In genomic region chr4:13261486-13262257, GRCh38 we compare ENCODE assay signal across 22 cellular contexts.
"Had no signal": no experiment of that assay in that cellular context is flagged by ENCODE, and none has a peak within 500 bp of the region (broad histone marks: within the 10 kb centered on the region; RNA-seq: fewer than 3 reads in every experiment).

No MANE protein-coding gene starts in this region.

- DNase-seq: activated CD4-positive, alpha-beta T cell treated with anti-CD3 and anti-CD28 coated beads for 48 hours; activated CD8-positive, alpha-beta memory T cell treated with anti-CD3 and anti-CD28 coated beads, Interleukin-2, amount 50 U/mL, for 4 hours; activated CD8-positive, alpha-beta T cell treated with anti-CD3 and anti-CD28 coated beads, Interleukin-2, amount 10 ng/mL, durations not matched to agents 7 days and 5 days; activated effector memory CD4-positive, alpha-beta T cell treated with anti-CD3 and anti-CD28 coated beads, Interleukin-2, amount 50 U/mL, for 16 hours; activated T-cell treated with anti-CD3 and anti-CD28 coated beads, Interleukin-2, amount 50 U/mL, for 48 hours; body of pancreas; caudate nucleus; hippocampal formation; kidney; left ventricle myocardium inferior; posterior cingulate gyrus; retina; stimulated activated CD4-positive, alpha-beta T cell treated with anti-CD3 and anti-CD28 coated beads, Interleukin-2, amount 100 ng/mL, for 48 hours; T-helper 17 cell; thyroid gland; uterus had no signal

- H3K9me3 ChIP-seq: body of pancreas, esophagus muscularis mucosa, left ventricle myocardium inferior, neutrophil, thyroid gland, uterus had no signal

- H3K4me1 ChIP-seq: body of pancreas, esophagus muscularis mucosa, left ventricle myocardium inferior, thyroid gland, uterus had no signal

- H3K27me3 ChIP-seq: body of pancreas, esophagus muscularis mucosa, neutrophil, thyroid gland, uterus had no signal

- H3K27me3 Mint-ChIP-seq: memory B cell; stimulated activated memory B cell treated with anti-CD40 and anti-IgM and Interleukin-4, amounts not matched to agents 10 μg/mL and 1 μg/mL and 100 μg/mL, for 72 hours; T-helper 17 cell had no signal

- ATAC-seq: activated CD8-positive, alpha-beta T cell treated with anti-CD3 and anti-CD28 coated beads, Interleukin-2, amount 10 ng/mL, durations not matched to agents 7 days and 5 days; activated naive CD4-positive, alpha-beta T cell treated with anti-CD3 and anti-CD28 coated beads, Interleukin-2, amount 50 U/mL, for 72 hours; body of pancreas; stimulated activated memory B cell treated with anti-CD40 and anti-IgM and Interleukin-4, amounts not matched to agents 10 μg/mL and 1 μg/mL and 100 μg/mL, for 72 hours; T-helper 17 cell had no signal

- H3K27ac Mint-ChIP-seq: activated CD8-positive, alpha-beta T cell treated with anti-CD3 and anti-CD28 coated beads, Interleukin-2, amount 10 ng/mL, durations not matched to agents 7 days and 5 days; activated naive CD4-positive, alpha-beta T cell treated with anti-CD3 and anti-CD28 coated beads, Interleukin-2, amount 50 U/mL, for 72 hours; memory B cell; stimulated activated memory B cell treated with anti-CD40 and anti-IgM and Interleukin-4, amounts not matched to agents 10 μg/mL and 1 μg/mL and 100 μg/mL, for 72 hours; T-helper 17 cell had no signal

- H3K27ac ChIP-seq: body of pancreas, coronary artery, esophagus muscularis mucosa, left ventricle myocardium inferior, neutrophil, thyroid gland, uterus had no signal

- H3K36me3 ChIP-seq: esophagus muscularis mucosa, left ventricle myocardium inferior, neutrophil, thyroid gland, uterus had no signal

- H3K36me3 Mint-ChIP-seq: activated naive CD4-positive, alpha-beta T cell treated with anti-CD3 and anti-CD28 coated beads, Interleukin-2, amount 50 U/mL, for 72 hours had no signal

- H3K9me3 Mint-ChIP-seq: activated naive CD4-positive, alpha-beta T cell treated with anti-CD3 and anti-CD28 coated beads, Interleukin-2, amount 50 U/mL, for 72 hours; memory B cell; stimulated activated memory B cell treated with anti-CD40 and anti-IgM and Interleukin-4, amounts not matched to agents 10 μg/mL and 1 μg/mL and 100 μg/mL, for 72 hours had no signal

- H3K4me3 ChIP-seq: body of pancreas, coronary artery, esophagus muscularis mucosa, left ventricle myocardium inferior, thyroid gland, uterus had no signal

- H3K4me3 Mint-ChIP-seq: activated CD8-positive, alpha-beta T cell treated with anti-CD3 and anti-CD28 coated beads, Interleukin-2, amount 10 ng/mL, durations not matched to agents 7 days and 5 days; memory B cell; stimulated activated memory B cell treated with anti-CD40 and anti-IgM and Interleukin-4, amounts not matched to agents 10 μg/mL and 1 μg/mL and 100 μg/mL, for 72 hours; T-helper 17 cell had no signal

- H3K4me1 Mint-ChIP-seq: memory B cell, T-helper 17 cell had no signal
